18 cellular contexts compared by ENCODE assay signal in the genomic region with DNA sequence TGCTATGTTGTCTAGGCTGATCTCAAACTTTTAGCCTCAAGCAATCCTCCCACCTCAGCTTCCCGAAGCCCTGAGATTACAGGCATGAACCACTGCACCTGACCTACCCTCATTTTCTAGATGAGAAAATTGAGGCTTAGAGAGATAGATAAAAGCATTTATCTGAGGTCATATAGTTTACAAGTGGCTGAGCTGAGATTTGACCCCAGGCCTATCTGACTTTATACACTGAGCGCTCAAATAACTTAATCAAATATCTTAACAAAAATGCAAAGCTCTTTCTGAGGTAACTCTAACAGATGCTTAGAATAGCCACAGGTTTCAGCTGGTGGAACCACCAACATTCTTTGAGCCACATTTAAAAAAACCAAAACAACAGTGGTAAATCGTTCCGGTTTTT.
"Had no signal": no experiment of that assay in that cellular context is flagged by ENCODE, and none has a peak within 500 bp of the region (broad histone marks: within the 10 kb centered on the region; RNA-seq: fewer than 3 reads in every experiment).

No MANE protein-coding gene starts in this region.

- H3K4me1 ChIP-seq: parathyroid adenoma, upper lobe of right lung, uterus had no signal

- H3K4me2 ChIP-seq: neural progenitor cell had no signal

- DNase-seq: dermis blood vessel endothelial cell; effector memory CD8-positive, alpha-beta T cell; erythroblast; left ventricle myocardium superior; lower lobe of right lung; naive thymus-derived CD4-positive, alpha-beta T cell; right lobe of liver; stimulated activated CD4-positive, alpha-beta T cell treated with anti-CD3 and anti-CD28 coated beads, Interleukin-2, amount 100 ng/mL, for 24 hours; stimulated activated CD4-positive, alpha-beta T cell treated with anti-CD3 and anti-CD28 coated beads, Interleukin-4, amount 100 ng/mL, for 24 hours; stimulated activated naive CD4-positive, alpha-beta T cell treated with Interleukin-2 at 50 U/mL for 16 hours; stomach; tibial artery; upper lobe of right lung; uterus had no signal

- H3K36me3 ChIP-seq: lower lobe of right lung, neural progenitor cell, right lobe of liver, stomach, tibial artery, upper lobe of right lung, uterus had no signal

- H3K9me3 ChIP-seq: lower lobe of right lung, right lobe of liver, stomach, tibial artery, upper lobe of right lung, uterus had no signal

- H3K4me3 ChIP-seq: coronary artery, lower lobe of right lung, neural progenitor cell, right lobe of liver, stomach, tibial artery, upper lobe of right lung, uterus had no signal

- H3K27me3 ChIP-seq: right lobe of liver, stomach, tibial artery, upper lobe of right lung, uterus had no signal

- H3K27ac ChIP-seq: coronary artery, lower lobe of right lung, neural progenitor cell, parathyroid adenoma, right lobe of liver, stomach, tibial artery, upper lobe of right lung, uterus had no signal

- ATAC-seq: effector memory CD8-positive, alpha-beta T cell; left ventricle myocardium superior; lower lobe of right lung; naive thymus-derived CD4-positive, alpha-beta T cell; right lobe of liver; stimulated activated effector memory CD8-positive, alpha-beta T cell treated with anti-CD3 and anti-CD28 coated beads, Interleukin-12 subunit alpha, Interleukin-12 subunit beta, amount 100 ng/mL, for 72 hours; upper lobe of right lung had no signal

- H2AFZ ChIP-seq: neural progenitor cell, parathyroid adenoma had no signal

- H3K9ac ChIP-seq: neural progenitor cell, parathyroid adenoma had no signal
